25 cellular contexts compared by ENCODE assay signal in the genomic region with DNA sequence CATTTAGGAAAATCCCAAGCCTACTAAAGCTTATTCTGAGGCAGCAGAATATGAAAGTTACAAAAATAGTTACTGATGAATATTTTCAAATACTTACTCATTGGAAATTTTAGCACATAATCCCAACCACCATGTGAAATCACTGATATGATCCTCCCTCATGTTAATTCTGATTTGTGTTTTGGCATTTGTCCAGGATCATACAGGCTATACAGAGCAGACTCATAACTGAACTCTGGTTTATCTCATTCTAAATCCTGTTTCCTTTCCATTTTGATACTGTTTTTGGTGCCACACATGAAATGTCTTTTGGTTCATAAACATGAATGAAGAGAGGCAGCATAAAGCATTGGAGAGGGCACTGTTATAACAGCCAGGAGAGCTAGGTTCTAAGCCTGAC. TPM values are rescaled to one million over a fixed set of nuclear protein-coding genes. Genes with fewer than 3 reads are reported as not detected.
DNase-seq lines count a peak whose midpoint lies in the region; ATAC-seq, FAIRE-seq and TF ChIP-seq lines count a peak whose summit lies in the region.
"Had no signal": no experiment of that assay in that cellular context is flagged by ENCODE, and none has a peak within 500 bp of the region (broad histone marks: within the 10 kb centered on the region; RNA-seq: fewer than 3 reads in every experiment).

No MANE protein-coding gene starts in this region.

- no peak for TF ChIP-seq CTCF in GM12865 (IDR thresholded peaks at IDR 0.05; ENCODE audit: insufficient read depth, low read depth, low read length, missing control alignments)

- no peak overlapping the region for H3K4me3 ChIP-seq in GM12865 (ENCODE audit: low read depth, low read length)
- H3K4me3 ChIP-seq: BLaER1 treated with 17β-estradiol and CSF1 and Interleukin-3, amounts not matched to agents 10 nM and 100 nM; MG63 had no signal

- H3K36me3 Mint-ChIP-seq in activated CD4-positive, alpha-beta T cell treated with anti-CD3 and anti-CD28 coated beads for 36 hours (ENCODE audit: low read depth): peaks cover 40% of the 10 kb centered on the region
- peaks cover 25% of the 10 kb centered on the region for H3K36me3 Mint-ChIP-seq in activated T-helper 17 cell treated with anti-CD3 and anti-CD28 coated beads, Interleukin-2, amount 50 U/mL, for 72 hours (ENCODE audit: low read depth)
- H3K36me3 Mint-ChIP-seq: IgD-negative memory B cell had no signal

- H3K4me1 Mint-ChIP-seq in activated CD4-positive, alpha-beta T cell treated with anti-CD3 and anti-CD28 coated beads for 36 hours: peaks cover 35% of the 10 kb centered on the region
- peaks cover 15% of the 10 kb centered on the region for H3K4me1 Mint-ChIP-seq in activated T-helper 17 cell treated with anti-CD3 and anti-CD28 coated beads, Interleukin-2, amount 50 U/mL, for 72 hours

- H3K27ac Mint-ChIP-seq in activated CD4-positive, alpha-beta T cell treated with anti-CD3 and anti-CD28 coated beads for 36 hours: no peak overlapping the region
- H3K27ac Mint-ChIP-seq in activated T-helper 17 cell treated with anti-CD3 and anti-CD28 coated beads, Interleukin-2, amount 50 U/mL, for 72 hours: peak overlapping the region; percentile 2
- H3K27ac Mint-ChIP-seq: CD8-positive, alpha-beta T cell; IgD-negative memory B cell had no signal

- CTCF ChIA-PET in activated CD4-positive, alpha-beta T cell treated with anti-CD3 and anti-CD28 coated beads for 36 hours (lab: Charles Lee): no interaction called here

- H3K4me3 Mint-ChIP-seq in activated CD4-positive, alpha-beta T cell treated with anti-CD3 and anti-CD28 coated beads for 36 hours: no peak overlapping the region
- H3K4me3 Mint-ChIP-seq in activated T-helper 17 cell treated with anti-CD3 and anti-CD28 coated beads, Interleukin-2, amount 50 U/mL, for 72 hours: no peak overlapping the region
- H3K4me3 Mint-ChIP-seq: CD8-positive, alpha-beta T cell; IgD-negative memory B cell had no signal

- H3K9me3 Mint-ChIP-seq in activated CD4-positive, alpha-beta T cell treated with anti-CD3 and anti-CD28 coated beads for 36 hours (ENCODE audit: low read depth): no peaks in the 10 kb centered on the region
- no peaks in the 10 kb centered on the region for H3K9me3 Mint-ChIP-seq in activated T-helper 17 cell treated with anti-CD3 and anti-CD28 coated beads, Interleukin-2, amount 50 U/mL, for 72 hours
- H3K9me3 Mint-ChIP-seq: CD8-positive, alpha-beta T cell; IgD-negative memory B cell had no signal

- DNase-seq in activated CD4-positive, alpha-beta T cell treated with anti-CD3 and anti-CD28 coated beads for 36 hours: no peak
- DNase-seq in activated CD4-positive, alpha-beta T cell treated with anti-CD3 and anti-CD28 coated beads for 48 hours: no peak
- DNase-seq in GM12865 (ENCODE audit: low read depth): peak; percentile 16
- peak; percentile 34 to 36 for DNase-seq in erythroblast (lab: John Stamatoyannopoulos, UW)
- DNase-seq in H54 (ENCODE audit: insufficient read length, low spot score): no peak
- no peak for DNase-seq in stimulated activated naive CD4-positive, alpha-beta T cell treated with Interleukin-2 at 50 U/mL for 16 hours (lab: John Stamatoyannopoulos, UW)
- DNase-seq in occipital lobe (lab: John Stamatoyannopoulos, UW): no peak
- DNase-seq: 8988T; CD8-positive, alpha-beta T cell; Karpas-422; MG63; NCI-H1417 treated with DMSO at 0.1 percent for 48 hours; NCI-H187; NCI-H446 treated with DMSO at 0.1 percent for 48 hours; NCI-H526 treated with DMSO at 0.1 percent for 48 hours; PC-3; Right ventricle myocardium superior had no signal

- peak; percentile 11 for ATAC-seq in activated CD4-positive, alpha-beta T cell treated with anti-CD3 and anti-CD28 coated beads for 36 hours
- ATAC-seq in activated T-helper 17 cell treated with anti-CD3 and anti-CD28 coated beads, Interleukin-2, amount 50 U/mL, for 72 hours (replicated peaks): no peak
- ATAC-seq: CD8-positive, alpha-beta T cell; PC-3 had no signal

- no peaks in the 10 kb centered on the region for H3K27me3 Mint-ChIP-seq in activated CD4-positive, alpha-beta T cell treated with anti-CD3 and anti-CD28 coated beads for 36 hours
- H3K27me3 Mint-ChIP-seq in activated T-helper 17 cell treated with anti-CD3 and anti-CD28 coated beads, Interleukin-2, amount 50 U/mL, for 72 hours: no peaks in the 10 kb centered on the region

- POLR2A ChIA-PET in activated CD4-positive, alpha-beta T cell treated with anti-CD3 and anti-CD28 coated beads for 36 hours (lab: Charles Lee): no interaction called here

- intact Hi-C loops in activated CD4-positive, alpha-beta T cell treated with anti-CD3 and anti-CD28 coated beads for 36 hours (cut with DNase I, micrococcal nuclease): no loop called here

- TF ChIP-seq POLR2A in erythroblast (IDR thresholded peaks at IDR 0.05; ENCODE audit: low read length) (no peak), H54 (IDR thresholded peaks at IDR 0.05; ENCODE audit: low read depth, low read length) (no peak)

- no peak for FAIRE-seq in H54 (lab: Jason Lieb, UNC)
- FAIRE-seq: GM19239 had no signal

RNA-seq across cellular contexts. Expression of a gene that starts 3.4 kb away (rescaled TPM):
- 1 to 10 TPM; 7.0 to 9.5 TPM for total RNA-seq in activated CD4-positive, alpha-beta T cell treated with anti-CD3 and anti-CD28 coated beads for 36 hours
- 10 to 100 TPM; 10.1 to 14.8 TPM for total RNA-seq in activated T-helper 17 cell treated with anti-CD3 and anti-CD28 coated beads, Interleukin-2, amount 50 U/mL, for 72 hours
- total RNA-seq in occipital lobe: 3.9 TPM
- total RNA-seq: Right ventricle myocardium superior had no signal

RNA-seq across cellular contexts. Expression of a gene that starts 27.6 kb away (rescaled TPM):
- total RNA-seq in activated CD4-positive, alpha-beta T cell treated with anti-CD3 and anti-CD28 coated beads for 36 hours: not detected
- not detected for total RNA-seq in activated T-helper 17 cell treated with anti-CD3 and anti-CD28 coated beads, Interleukin-2, amount 50 U/mL, for 72 hours
- not detected for total RNA-seq in occipital lobe
- total RNA-seq: CD8-positive, alpha-beta T cell; Daoy; H4; PC-3; Right ventricle myocardium superior; RPMI7951; SK-MEL-5 had no signal

RNA-seq across cellular contexts. Expression of a gene that starts 37.1 kb away (rescaled TPM):
- total RNA-seq in activated CD4-positive, alpha-beta T cell treated with anti-CD3 and anti-CD28 coated beads for 36 hours: 1 to 10 TPM; 1.6 to 1.7 TPM
- total RNA-seq in activated T-helper 17 cell treated with anti-CD3 and anti-CD28 coated beads, Interleukin-2, amount 50 U/mL, for 72 hours: 1 to 10 TPM; 2.6 to 3.3 TPM
- 0.31 TPM for total RNA-seq in occipital lobe

Comparison
In these comparisons a context has a peak if more than half of its experiments do, and no peak if none do; other contexts are left out.
1. DNase-seq: peak in GM12865 (single experiment) and erythroblast (2 of 2); none in activated CD4-positive, alpha-beta T cell treated with anti-CD3 and anti-CD28 coated beads for 36 hours (single experiment), activated CD4-positive, alpha-beta T cell treated with anti-CD3 and anti-CD28 coated beads for 48 hours (single experiment), H54 (single experiment), stimulated activated naive CD4-positive, alpha-beta T cell treated with Interleukin-2 at 50 U/mL for 16 hours (single experiment) and occipital lobe (single experiment).